In genomic region chr6:109242029-109242428, GRCh38 we compare ENCODE assay signal across 18 cellular contexts.
A peak's percentile ranks its signal among the peaks of the same experiment; 100 is the strongest.
DNase-seq lines count a peak whose midpoint lies in the region; ATAC-seq, FAIRE-seq and TF ChIP-seq lines count a peak whose summit lies in the region.
"Had no signal": no experiment of that assay in that cellular context is flagged by ENCODE, and none has a peak within 500 bp of the region (broad histone marks: within the 10 kb centered on the region; RNA-seq: fewer than 3 reads in every experiment).

No MANE protein-coding gene starts in this region.

- no peak for ATAC-seq in HepG2
- ATAC-seq in right lobe of liver, result no peak
- ATAC-seq in upper lobe of right lung, result no peak
- ATAC-seq: Panc1 had no signal

- no peak overlapping the region for H3K9ac ChIP-seq in HepG2 (ENCODE audit: insufficient read depth, low read depth, low read length)
- peak overlapping the region; percentile 38 for H3K9ac ChIP-seq in neuronal stem cell (ENCODE audit: low read depth, low read length, poor library complexity)
- H3K9ac ChIP-seq in MM.1S (ENCODE audit: low read length), result no peak overlapping the region

- H3K27ac ChIP-seq in HepG2 (ENCODE audit: extremely low read length, insufficient read depth, low read length) (no peak overlapping the region), right lobe of liver (no peak overlapping the region), neuronal stem cell (replicated peaks; ENCODE audit: low read length) (no peak overlapping the region), MM.1S (ENCODE audit: low read length) (no peak overlapping the region), upper lobe of right lung (no peak overlapping the region)
- H3K27ac ChIP-seq: SK-N-MC had no signal

- no peak for FAIRE-seq in HepG2 (lab: Jason Lieb, UNC)

- H3K27me3 ChIP-seq in HepG2 (ENCODE audit: control insufficient read depth in 1 of 2, insufficient read depth in 2 of 2, low read length in 2 of 2) (no peaks in the 10 kb centered on the region), right lobe of liver (no peaks in the 10 kb centered on the region), neuronal stem cell (ENCODE audit: control insufficient read depth in 3 of 3, insufficient read depth in 3 of 3, low read depth in 1 of 3, low read length in 3 of 3) (peaks cover 0 to under 1% (median 0%) of the 10 kb centered on the region in 3 experiments), MM.1S (replicated peaks; ENCODE audit: insufficient read depth, low read length) (no peaks in the 10 kb centered on the region), upper lobe of right lung (no peaks in the 10 kb centered on the region)

- H3K36me3 ChIP-seq in HepG2 (replicated peaks in 1 of 2; ENCODE audit: control insufficient read depth in 1 of 2, insufficient read depth in 2 of 2, low read length in 2 of 2), result no peaks in the 10 kb centered on the region
- no peaks in the 10 kb centered on the region for H3K36me3 ChIP-seq in right lobe of liver
- H3K36me3 ChIP-seq in neuronal stem cell (replicated peaks in 1 of 2; ENCODE audit: control insufficient read depth in 2 of 2, insufficient read depth in 2 of 2, low read length in 2 of 2), result no peaks in the 10 kb centered on the region
- H3K36me3 ChIP-seq in MM.1S (replicated peaks; ENCODE audit: insufficient read depth, low read length), result no peaks in the 10 kb centered on the region
- H3K36me3 ChIP-seq in upper lobe of right lung, result no peaks in the 10 kb centered on the region

- no peak for TF ChIP-seq EP300 in HepG2 (IDR thresholded peaks at IDR 0.05; ENCODE audit: low read depth in 2 of 2, low read length in 2 of 2)
- TF ChIP-seq EP300 in HepG2 (CRISPR knock-in tag; IDR thresholded peaks at IDR 0.05; ENCODE audit: borderline replicate concordance), result no peak

- H2BK12ac ChIP-seq in neuronal stem cell (ENCODE audit: low read length), result no peak overlapping the region

- no peak overlapping the region for H3K4ac ChIP-seq in neuronal stem cell (ENCODE audit: low read length)

- H3K79me1 ChIP-seq in neuronal stem cell (ENCODE audit: low read depth, low read length), result no peaks in the 10 kb centered on the region

- H3K79me2 ChIP-seq in HepG2 (ENCODE audit: insufficient read depth, low read length), result no peaks in the 10 kb centered on the region
- H3K79me2 ChIP-seq in MM.1S (ENCODE audit: low read length), result no peaks in the 10 kb centered on the region

- no peak overlapping the region for H3K18ac ChIP-seq in neuronal stem cell (ENCODE audit: low read length)

- CTCF ChIA-PET in HepG2 (lab: Yijun Ruan, JAX; ENCODE audit: low intra/inter-chr PET ratio, low total read pairs), result no interaction called here

- H3K4me3 ChIP-seq in HepG2 (replicated peaks in 1 of 3; ENCODE audit: insufficient read depth in 1 of 3, low read depth in 2 of 3, low read length in 3 of 3) (no peak overlapping the region; a peak in 1 of 6 replicates), right lobe of liver (no peak overlapping the region), neuronal stem cell (ENCODE audit: low read length in 2 of 2) (no peak overlapping the region), MM.1S (ENCODE audit: low read length) (no peak overlapping the region), upper lobe of right lung (no peak overlapping the region)
- H3K4me3 ChIP-seq: SK-N-MC had no signal

- no peak overlapping the region for H3K23ac ChIP-seq in neuronal stem cell (ENCODE audit: low read depth, low read length, poor library complexity)

- in situ Hi-C loops in HepG2 (cut with HindIII; ENCODE audit: extremely low pct_ligation_motif_present, low pct_unique_long_range_greater_than_20kb), result no loop called here

- no peak overlapping the region for H2BK120ac ChIP-seq in neuronal stem cell (ENCODE audit: low read depth, low read length)

- TF ChIP-seq CTCF in HepG2 (CRISPR knock-in tag; IDR thresholded peaks at IDR 0.05) (no peak), right lobe of liver (IDR thresholded peaks at IDR 0.05) (no peak), MM.1S (IDR thresholded peaks at IDR 0.05; ENCODE audit: low read length) (no peak), upper lobe of right lung (IDR thresholded peaks at IDR 0.05) (no peak)

- H2BK15ac ChIP-seq in neuronal stem cell (ENCODE audit: low read length), result no peak overlapping the region

- TF ChIP-seq RAD21 in HepG2 (CRISPR knock-in tag; IDR thresholded peaks at IDR 0.05), result no peak

- H3F3A ChIP-seq in MM.1S (ENCODE audit: insufficient read depth, low read length), result no peaks in the 10 kb centered on the region

- WGBS in HepG2 (ENCODE audit: low lambda C conversion rate), result 4% methylated on average over 2 of the region's 2 CpGs
- 63% methylated on average over 2 of the region's 2 CpGs for WGBS in right lobe of liver (ENCODE audit: insufficient coverage, low coverage, low lambda C conversion rate, missing lambda C conversion rate)
- no CpG with 5 or more reads among the region's 2 CpGs for WGBS in neuronal stem cell (ENCODE audit: extremely low coverage in 2 of 2, insufficient read length in 2 of 2, insufficient replicate concordance in 1 of 2), 2 donors

- no peak overlapping the region for H4K91ac ChIP-seq in neuronal stem cell (ENCODE audit: low read depth, low read length, poor library complexity)

- DNase-seq in HepG2 (ENCODE audit: low spot score) (no peak), right lobe of liver (no peak), NCI-H69 (lab: John Stamatoyannopoulos, UW) (peak; percentile 9), neuronal stem cell (ENCODE audit: low spot score) (no peak), MM.1S (no peak), NCI-H1417 treated with DMSO at 0.1 percent for 48 hours (lab: John Stamatoyannopoulos, UW) (no peak), upper lobe of right lung (no peak)
- DNase-seq: CD4-positive, alpha-beta T cell; DMS79 treated with DMSO at 0.1 percent for 48 hours; GOT3; Karpas-422; NCI-H1105 treated with DMSO at 0.1 percent for 48 hours; NCI-H187; NCI-H2171 treated with DMSO at 0.1 percent for 48 hours; NCI-H446 treated with DMSO at 0.1 percent for 48 hours; NCI-H82 had no signal

- no peak overlapping the region for H2AK5ac ChIP-seq in neuronal stem cell (ENCODE audit: low read depth, low read length)

- H4K20me1 ChIP-seq in HepG2 (ENCODE audit: insufficient read depth, low read length) (no peaks in the 10 kb centered on the region), MM.1S (ENCODE audit: insufficient read depth, low read length) (no peaks in the 10 kb centered on the region)

- H3K4me1 ChIP-seq in HepG2 (ENCODE audit: insufficient read depth, low read length) (peaks cover 36% of the 10 kb centered on the region), right lobe of liver (no peaks in the 10 kb centered on the region), neuronal stem cell (ENCODE audit: control insufficient read depth in 2 of 2, insufficient read depth in 1 of 2, low read depth in 1 of 2, low read length in 2 of 2) (peaks cover 0 to 3% of the 10 kb centered on the region in 2 donors), MM.1S (ENCODE audit: low read length) (no peaks in the 10 kb centered on the region), upper lobe of right lung (no peaks in the 10 kb centered on the region)

- H2AFZ ChIP-seq in HepG2 (ENCODE audit: low read length) (peak overlapping the region; percentile 20), neuronal stem cell (ENCODE audit: low read length) (no peak overlapping the region), MM.1S (ENCODE audit: low read length) (no peak overlapping the region)

- intact Hi-C loops in HepG2 (cut with micrococcal nuclease; ENCODE audit: unreplicated experiment) (no loop called here), right lobe of liver (cut with DNase I) (no loop called here), upper lobe of right lung (cut with DNase I) (no loop called here)

- H3K9me2 ChIP-seq in MM.1S (replicated peaks; ENCODE audit: insufficient read depth, low read length), result no peaks in the 10 kb centered on the region

- H3K9me3 ChIP-seq in HepG2 (ENCODE audit: low read length) (no peaks in the 10 kb centered on the region), right lobe of liver (no peaks in the 10 kb centered on the region), neuronal stem cell (replicated peaks in 1 of 2; ENCODE audit: control insufficient read depth in 2 of 2, insufficient read depth in 1 of 2, low read depth in 1 of 2, low read length in 2 of 2) (no peaks in the 10 kb centered on the region), MM.1S (replicated peaks; ENCODE audit: insufficient read depth, low read length) (no peaks in the 10 kb centered on the region), upper lobe of right lung (no peaks in the 10 kb centered on the region)

- POLR2A ChIA-PET in HepG2 (lab: Yijun Ruan, JAX), result interaction anchor here (1.0 to 1.2 kb wide), 2 partner anchors 9 to 141 kb away, joined by 4 read pairs; partner anchors contain the start of gene CD164

- H3K4me2 ChIP-seq in HepG2 (ENCODE audit: low read depth, low read length) (no peak overlapping the region; the same call in 1 of the 2 replicates), neuronal stem cell (ENCODE audit: insufficient read depth, low read length, poor library complexity, severe bottlenecking) (no peak overlapping the region), MM.1S (ENCODE audit: low read depth, low read length) (no peak overlapping the region)

- H2BK5ac ChIP-seq in neuronal stem cell (ENCODE audit: low read length), result no peak overlapping the region

- TF ChIP-seq POLR2A in HepG2 (IDR thresholded peaks at IDR 0.05; ENCODE audit: insufficient read depth in 1 of 2, low read depth in 2 of 2, low read length in 2 of 2) (no peak), right lobe of liver (IDR thresholded peaks at IDR 0.05) (no peak)

- no peak overlapping the region for H4K8ac ChIP-seq in neuronal stem cell (ENCODE audit: low read depth, low read length)

- H3K14ac ChIP-seq in neuronal stem cell (ENCODE audit: low read length), result no peak overlapping the region

- BruUV-seq in HepG2 (replicated peaks; lab: Mats Ljungman, UMichigan), result no TSS peak

TF ChIP-seq in HepG2, 621 proteins besides CTCF, POLR2A, EP300 and RAD21:
- TF ChIP-seq EZH2 (conservative IDR thresholded peaks at IDR 0.05; ENCODE audit: low read depth, low read length) (no peak), MAX (IDR thresholded peaks at IDR 0.05) (peak; percentile 46; the same call in 1 of the 2 replicates), POGZ (CRISPR knock-in tag; IDR thresholded peaks at IDR 0.05) (no peak)
